In the genomic region with DNA sequence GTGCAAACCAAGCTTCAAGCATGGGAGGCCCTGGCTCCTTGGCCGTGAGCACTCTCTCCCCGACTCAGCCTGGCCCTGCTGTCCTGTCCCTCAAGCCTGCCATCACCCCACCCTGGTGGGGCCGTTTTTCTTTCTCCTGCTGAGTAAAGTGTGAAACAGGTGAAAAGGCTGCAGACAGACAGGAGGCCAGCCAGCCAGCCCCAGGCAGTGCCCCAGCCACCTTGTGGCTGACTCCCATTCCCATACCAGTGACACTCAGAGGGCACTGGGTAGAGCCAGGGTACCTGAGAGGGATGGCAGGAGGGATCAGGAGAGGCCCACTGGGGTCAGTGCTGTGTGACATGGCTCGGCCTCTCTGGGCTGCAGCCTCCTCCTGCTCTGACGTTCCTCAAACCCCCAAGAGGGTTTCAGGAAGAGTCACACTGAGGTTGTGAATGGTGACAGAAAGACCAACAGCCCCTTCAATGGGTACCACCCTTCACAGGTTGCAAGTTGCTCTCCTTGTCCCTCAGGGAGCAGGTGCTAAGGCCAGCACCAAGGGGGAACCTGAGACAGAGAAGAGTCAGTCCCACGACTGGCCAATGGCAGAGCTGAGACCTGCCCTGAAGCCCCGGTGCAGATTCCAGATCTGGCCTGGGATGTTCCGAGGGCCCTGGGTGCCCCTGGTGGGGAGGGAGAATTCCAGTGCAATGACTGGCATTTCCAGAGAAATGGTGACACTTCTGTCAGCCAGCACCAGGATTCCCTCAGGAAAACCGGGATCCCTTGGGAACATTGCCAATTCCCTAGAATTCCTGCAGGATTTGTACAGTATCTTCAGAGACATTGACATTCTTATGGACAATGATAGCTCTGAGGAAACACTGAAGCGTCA, we compare ENCODE assay signal across 1 cellular context.
TF ChIP-seq lines count a peak whose summit lies in the region.

No MANE protein-coding gene starts in this region.

TF ChIP-seq in HCT116, 20 proteins besides CTCF, POLR2A, EP300 and RAD21 (continued from another document):
- TF ChIP-seq, protein P1, sequence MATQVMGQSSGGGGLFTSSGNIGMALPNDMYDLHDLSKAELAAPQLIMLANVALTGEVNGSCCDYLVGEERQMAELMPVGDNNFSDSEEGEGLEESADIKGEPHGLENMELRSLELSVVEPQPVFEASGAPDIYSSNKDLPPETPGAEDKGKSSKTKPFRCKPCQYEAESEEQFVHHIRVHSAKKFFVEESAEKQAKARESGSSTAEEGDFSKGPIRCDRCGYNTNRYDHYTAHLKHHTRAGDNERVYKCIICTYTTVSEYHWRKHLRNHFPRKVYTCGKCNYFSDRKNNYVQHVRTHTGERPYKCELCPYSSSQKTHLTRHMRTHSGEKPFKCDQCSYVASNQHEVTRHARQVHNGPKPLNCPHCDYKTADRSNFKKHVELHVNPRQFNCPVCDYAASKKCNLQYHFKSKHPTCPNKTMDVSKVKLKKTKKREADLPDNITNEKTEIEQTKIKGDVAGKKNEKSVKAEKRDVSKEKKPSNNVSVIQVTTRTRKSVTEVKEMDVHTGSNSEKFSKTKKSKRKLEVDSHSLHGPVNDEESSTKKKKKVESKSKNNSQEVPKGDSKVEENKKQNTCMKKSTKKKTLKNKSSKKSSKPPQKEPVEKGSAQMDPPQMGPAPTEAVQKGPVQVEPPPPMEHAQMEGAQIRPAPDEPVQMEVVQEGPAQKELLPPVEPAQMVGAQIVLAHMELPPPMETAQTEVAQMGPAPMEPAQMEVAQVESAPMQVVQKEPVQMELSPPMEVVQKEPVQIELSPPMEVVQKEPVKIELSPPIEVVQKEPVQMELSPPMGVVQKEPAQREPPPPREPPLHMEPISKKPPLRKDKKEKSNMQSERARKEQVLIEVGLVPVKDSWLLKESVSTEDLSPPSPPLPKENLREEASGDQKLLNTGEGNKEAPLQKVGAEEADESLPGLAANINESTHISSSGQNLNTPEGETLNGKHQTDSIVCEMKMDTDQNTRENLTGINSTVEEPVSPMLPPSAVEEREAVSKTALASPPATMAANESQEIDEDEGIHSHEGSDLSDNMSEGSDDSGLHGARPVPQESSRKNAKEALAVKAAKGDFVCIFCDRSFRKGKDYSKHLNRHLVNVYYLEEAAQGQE (IDR thresholded peaks at IDR 0.05; ENCODE audit: low read depth), result no peak
- TF ChIP-seq EZH2 (IDR thresholded peaks at IDR 0.05) (no peak), CEBPB (IDR thresholded peaks at IDR 0.05; ENCODE audit: low read depth) (no peak), ZNF274 (IDR thresholded peaks at IDR 0.05; ENCODE audit: low read depth, low read length) (no peak), EGR1 (IDR thresholded peaks at IDR 0.05; ENCODE audit: low read depth) (no peak), FOSL1 (IDR thresholded peaks at IDR 0.05; ENCODE audit: low read depth) (no peak), YY1 (IDR thresholded peaks at IDR 0.05; ENCODE audit: extremely low read depth, insufficient replicate concordance, low read depth, low read length) (no peak), EZH2phosphoT487 (IDR thresholded peaks at IDR 0.05; ENCODE audit: borderline replicate concordance) (no peak), SIN3A (IDR thresholded peaks at IDR 0.05; ENCODE audit: low read depth) (no peak), ELF1 (IDR thresholded peaks at IDR 0.05; ENCODE audit: borderline replicate concordance, low read depth) (no peak), TCF7L2 (IDR thresholded peaks at IDR 0.05; ENCODE audit: borderline replicate concordance, extremely low read depth, insufficient read depth, insufficient read length) (no peak), JUND (IDR thresholded peaks at IDR 0.05) (no peak), SRF (IDR thresholded peaks at IDR 0.05; ENCODE audit: low read depth) (no peak), POLR2AphosphoS5 (IDR thresholded peaks at IDR 0.05; ENCODE audit: low read depth, low read length) (no peak), CBX3 (IDR thresholded peaks at IDR 0.05; ENCODE audit: low read depth) (no peak)
- TF ChIP-seq, protein P2, sequence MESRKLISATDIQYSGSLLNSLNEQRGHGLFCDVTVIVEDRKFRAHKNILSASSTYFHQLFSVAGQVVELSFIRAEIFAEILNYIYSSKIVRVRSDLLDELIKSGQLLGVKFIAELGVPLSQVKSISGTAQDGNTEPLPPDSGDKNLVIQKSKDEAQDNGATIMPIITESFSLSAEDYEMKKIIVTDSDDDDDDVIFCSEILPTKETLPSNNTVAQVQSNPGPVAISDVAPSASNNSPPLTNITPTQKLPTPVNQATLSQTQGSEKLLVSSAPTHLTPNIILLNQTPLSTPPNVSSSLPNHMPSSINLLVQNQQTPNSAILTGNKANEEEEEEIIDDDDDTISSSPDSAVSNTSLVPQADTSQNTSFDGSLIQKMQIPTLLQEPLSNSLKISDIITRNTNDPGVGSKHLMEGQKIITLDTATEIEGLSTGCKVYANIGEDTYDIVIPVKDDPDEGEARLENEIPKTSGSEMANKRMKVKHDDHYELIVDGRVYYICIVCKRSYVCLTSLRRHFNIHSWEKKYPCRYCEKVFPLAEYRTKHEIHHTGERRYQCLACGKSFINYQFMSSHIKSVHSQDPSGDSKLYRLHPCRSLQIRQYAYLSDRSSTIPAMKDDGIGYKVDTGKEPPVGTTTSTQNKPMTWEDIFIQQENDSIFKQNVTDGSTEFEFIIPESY (IDR thresholded peaks at IDR 0.05; ENCODE audit: extremely low read depth, insufficient replicate concordance, low read length), result no peak
- TF ChIP-seq, protein P3, sequence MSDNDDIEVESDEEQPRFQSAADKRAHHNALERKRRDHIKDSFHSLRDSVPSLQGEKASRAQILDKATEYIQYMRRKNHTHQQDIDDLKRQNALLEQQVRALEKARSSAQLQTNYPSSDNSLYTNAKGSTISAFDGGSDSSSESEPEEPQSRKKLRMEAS (IDR thresholded peaks at IDR 0.05), result no peak
